8 cellular contexts compared by ENCODE assay signal in the genomic region with DNA sequence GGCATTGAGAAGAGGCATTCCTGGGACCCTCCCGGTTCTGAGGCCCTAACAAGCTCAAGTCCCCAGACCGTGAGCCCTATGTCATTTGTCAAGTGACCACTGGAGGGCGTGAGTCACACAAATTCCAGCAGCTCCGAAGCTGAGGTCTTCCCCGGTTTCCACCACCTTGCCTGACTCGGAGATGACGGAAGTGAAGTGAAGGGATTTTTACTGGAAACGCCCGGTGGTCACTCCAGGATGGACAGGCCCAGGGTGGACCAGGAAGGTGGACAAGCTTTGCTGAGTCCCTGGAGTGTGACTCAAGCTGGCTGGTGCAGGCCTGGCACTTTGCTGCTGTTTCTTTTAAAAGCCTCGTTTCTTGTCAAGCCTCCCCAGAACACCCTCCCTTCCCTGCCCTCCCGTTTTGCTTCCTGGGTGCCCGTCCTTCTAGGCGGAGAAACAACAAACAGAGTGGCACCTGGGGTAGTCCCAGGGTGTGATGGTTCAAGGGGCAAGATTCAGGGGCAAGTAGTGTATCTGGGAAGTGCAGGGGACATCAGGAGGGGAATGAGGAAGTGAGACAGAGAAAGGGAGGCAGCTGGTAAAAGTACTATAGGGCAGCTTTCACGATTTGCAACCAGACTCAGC. TPM values are rescaled to one million over a fixed set of nuclear protein-coding genes. Genes with fewer than 3 reads are reported as not detected.
DNase-seq lines count a peak whose midpoint lies in the region; ATAC-seq and TF ChIP-seq lines count a peak whose summit lies in the region.

No MANE protein-coding gene starts in this region.

- peaks cover 1% of the 10 kb centered on the region for H3K36me3 Mint-ChIP-seq in activated CD4-positive, alpha-beta T cell treated with anti-CD3 and anti-CD28 coated beads, Interleukin-2, amount 10 ng/mL, durations not matched to agents 24 days and 14 days (ENCODE audit: low read depth)

- H3K4me3 ChIP-seq in lower leg skin (ENCODE audit: low read depth, poor library complexity, severe bottlenecking), result no peak overlapping the region

- TF ChIP-seq CTCF in 22Rv1 (IDR thresholded peaks at IDR 0.05), result peak; percentile 87
- TF ChIP-seq CTCF in lower leg skin (IDR thresholded peaks at IDR 0.05), result peak in 1 of 3 donors; percentile 84

- peak overlapping the region; percentile 92 for H3K27ac Mint-ChIP-seq in activated CD4-positive, alpha-beta T cell treated with anti-CD3 and anti-CD28 coated beads, Interleukin-2, amount 10 ng/mL, durations not matched to agents 24 days and 14 days

- intact Hi-C loops in activated CD4-positive, alpha-beta T cell treated with anti-CD3 and anti-CD28 coated beads, Interleukin-2, amount 10 ng/mL, durations not matched to agents 24 days and 14 days (cut with micrococcal nuclease), result loop anchor here (1.0 to 5.0 kb wide), 4 partner anchors 43 to 512 kb away; partner anchors contain the start of gene TMEM97
- intact Hi-C loops in lower leg skin (cut with DNase I; ENCODE audit: low total_unique reads), result loop anchor here (5.0 kb wide), 1 partner anchor 72 kb away; no protein-coding TSS in a partner anchor

- H3K9me3 Mint-ChIP-seq in activated CD4-positive, alpha-beta T cell treated with anti-CD3 and anti-CD28 coated beads, Interleukin-2, amount 10 ng/mL, durations not matched to agents 24 days and 14 days, result peaks cover 4% of the 10 kb centered on the region

- H3K4me3 Mint-ChIP-seq in activated CD4-positive, alpha-beta T cell treated with anti-CD3 and anti-CD28 coated beads, Interleukin-2, amount 10 ng/mL, durations not matched to agents 24 days and 14 days, result peak overlapping the region; percentile 60

- ATAC-seq in GM18505 (IDR thresholded peaks at IDR 0.05; ENCODE audit: unreplicated experiment) (peak; percentile 34), HG03342 (IDR thresholded peaks at IDR 0.05; ENCODE audit: unreplicated experiment) (peak; percentile 43)

- no peaks in the 10 kb centered on the region for H3K27me3 Mint-ChIP-seq in activated CD4-positive, alpha-beta T cell treated with anti-CD3 and anti-CD28 coated beads, Interleukin-2, amount 10 ng/mL, durations not matched to agents 24 days and 14 days

- peaks cover 43% of the 10 kb centered on the region for H3K4me1 Mint-ChIP-seq in activated CD4-positive, alpha-beta T cell treated with anti-CD3 and anti-CD28 coated beads, Interleukin-2, amount 10 ng/mL, durations not matched to agents 24 days and 14 days

- no peak for TF ChIP-seq POLR2A in GM18505 (IDR thresholded peaks at IDR 0.05; ENCODE audit: borderline replicate concordance, extremely low read depth, insufficient read depth, insufficient read length)
- TF ChIP-seq POLR2A in lower leg skin (IDR thresholded peaks at IDR 0.05), result no peak

- no peak overlapping the region for H3K27ac ChIP-seq in 22Rv1

- peak; percentile 89 for DNase-seq in NCI-H510A treated with DMSO at 0.1 percent for 48 hours (lab: John Stamatoyannopoulos, UW)
- peak; percentile 94 for DNase-seq in activated CD4-positive, alpha-beta T cell treated with anti-CD3 and anti-CD28 coated beads, Interleukin-2, amount 10 ng/mL, durations not matched to agents 24 days and 14 days
- peak; percentile 95 for DNase-seq in dermis blood vessel endothelial cell
- peak; percentile 86 to 95 for DNase-seq in lower leg skin (ENCODE audit: low spot score in 2 of 2)
- peak; percentile 85 for DNase-seq in stimulated activated CD4-positive, alpha-beta T cell treated with anti-CD3 and anti-CD28 coated beads, Interleukin-4, amount 100 ng/mL, for 24 hours

- 1% methylated on average over 14 of the region's 14 CpGs for WGBS in lower leg skin, 2 donors

RNA-seq across cellular contexts. Expression of gene NOS2, which starts 5.3 kb away (rescaled TPM):
- 0.05 TPM in 1 of 2 replicates, not detected in the other for total RNA-seq in activated CD4-positive, alpha-beta T cell treated with anti-CD3 and anti-CD28 coated beads, Interleukin-2, amount 10 ng/mL, durations not matched to agents 24 days and 14 days
- total RNA-seq in dermis blood vessel endothelial cell (0.34 and 0.60 TPM in 2 replicates), lower leg skin (1 to 10 TPM in 1 of 4 donors, under 1 TPM in 2, not detected in 1; 0.57 to 1.1 (median 0.59) TPM)
